In the genomic region with DNA sequence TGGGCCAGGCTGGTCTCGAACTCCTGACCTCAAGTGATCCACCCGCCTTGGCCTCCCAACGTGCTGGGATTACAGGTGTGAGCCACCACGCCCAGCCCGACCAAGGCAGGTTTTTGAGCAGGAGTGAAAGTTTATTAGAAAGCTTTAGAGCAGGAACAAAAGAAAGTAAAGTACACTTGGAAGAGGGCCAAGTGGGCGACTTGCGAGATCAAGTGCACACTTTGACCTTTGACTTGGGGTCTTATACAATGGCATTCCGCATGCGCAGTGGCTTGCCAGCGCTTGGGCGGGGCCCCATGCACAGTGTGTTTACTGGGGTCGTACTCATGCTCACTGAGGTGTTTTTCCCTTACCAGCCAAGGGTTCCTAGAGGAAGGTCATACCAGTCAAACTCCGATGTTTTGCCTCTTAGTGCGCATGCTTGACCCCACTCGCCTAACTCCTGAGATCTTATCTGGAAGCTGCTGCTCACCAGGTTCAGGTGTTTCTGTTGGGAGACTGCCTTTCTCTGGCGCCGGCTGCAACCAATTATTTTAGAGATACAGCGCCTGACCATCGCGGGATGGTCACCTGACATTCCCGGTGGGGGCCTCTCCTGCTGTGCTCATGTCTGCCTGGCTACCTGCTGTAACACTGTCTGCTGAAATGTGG, we compare ENCODE assay signal across 16 cellular contexts.
"Had no signal": no experiment of that assay in that cellular context is flagged by ENCODE, and none has a peak within 500 bp of the region (broad histone marks: within the 10 kb centered on the region; RNA-seq: fewer than 3 reads in every experiment).

No MANE protein-coding gene starts in this region.

- ATAC-seq: activated CD8-positive, alpha-beta T cell treated with anti-CD3 and anti-CD28 coated beads, Interleukin-2, amount 10 ng/mL, durations not matched to agents 7 days and 5 days; lower lobe of right lung had no signal

- H3K27ac ChIP-seq: adrenal gland, dorsolateral prefrontal cortex, lower lobe of right lung, thoracic aorta had no signal

- DNase-seq: activated CD4-positive, alpha-beta T cell treated with anti-CD3 and anti-CD28 coated beads, Interleukin-2, amount 10 ng/mL, durations not matched to agents 24 days and 14 days; activated CD4-positive, CD25-positive, alpha-beta regulatory T cell; activated CD8-positive, alpha-beta memory T cell treated with anti-CD3 and anti-CD28 coated beads, Interleukin-2, amount 50 U/mL, for 4 hours; activated CD8-positive, alpha-beta T cell treated with anti-CD3 and anti-CD28 coated beads, Interleukin-2, amount 10 ng/mL, durations not matched to agents 7 days and 5 days; activated effector memory CD4-positive, alpha-beta T cell treated with anti-CD3 and anti-CD28 coated beads, Interleukin-2, amount 50 U/mL, for 16 hours; activated T-cell treated with anti-CD3 and anti-CD28 coated beads, Interleukin-2, amount 50 U/mL, for 48 hours; adrenal gland; dorsolateral prefrontal cortex; immature natural killer cell; lower lobe of right lung; sigmoid colon; stimulated activated CD4-positive, alpha-beta T cell treated with anti-CD3 and anti-CD28 coated beads, Interleukin-2, amount 100 ng/mL, for 24 hours had no signal

- H3K4me1 ChIP-seq: adrenal gland had no signal

- H3K27ac Mint-ChIP-seq: activated CD4-positive, alpha-beta T cell treated with anti-CD3 and anti-CD28 coated beads, Interleukin-2, amount 10 ng/mL, durations not matched to agents 24 days and 14 days; activated CD8-positive, alpha-beta T cell treated with anti-CD3 and anti-CD28 coated beads, Interleukin-2, amount 10 ng/mL, durations not matched to agents 7 days and 5 days; activated naive CD4-positive, alpha-beta T cell treated with anti-CD3 and anti-CD28 coated beads, Interleukin-2, amount 50 U/mL, for 24 hours; T-helper 2 cell treated with Interferon-gamma antibody and Interleukin-4, amounts not matched to agents 5 μg/mL and 100 μg/mL, for 36 hours had no signal

- H3K9me3 Mint-ChIP-seq: activated CD4-positive, alpha-beta T cell treated with anti-CD3 and anti-CD28 coated beads, Interleukin-2, amount 10 ng/mL, durations not matched to agents 24 days and 14 days; activated naive CD4-positive, alpha-beta T cell treated with anti-CD3 and anti-CD28 coated beads, Interleukin-2, amount 50 U/mL, for 24 hours; neural crest cell; T-helper 2 cell treated with Interferon-gamma antibody and Interleukin-4, amounts not matched to agents 5 μg/mL and 100 μg/mL, for 36 hours had no signal

- H3K4me1 Mint-ChIP-seq: activated naive CD4-positive, alpha-beta T cell treated with anti-CD3 and anti-CD28 coated beads, Interleukin-2, amount 50 U/mL, for 24 hours had no signal

- H3K36me3 ChIP-seq: adrenal gland, lower lobe of right lung, sigmoid colon, thoracic aorta had no signal

- H3K4me3 Mint-ChIP-seq: activated CD4-positive, alpha-beta T cell treated with anti-CD3 and anti-CD28 coated beads, Interleukin-2, amount 10 ng/mL, durations not matched to agents 24 days and 14 days; activated CD8-positive, alpha-beta T cell treated with anti-CD3 and anti-CD28 coated beads, Interleukin-2, amount 10 ng/mL, durations not matched to agents 7 days and 5 days; activated naive CD4-positive, alpha-beta T cell treated with anti-CD3 and anti-CD28 coated beads, Interleukin-2, amount 50 U/mL, for 24 hours; neural crest cell; T-helper 2 cell treated with Interferon-gamma antibody and Interleukin-4, amounts not matched to agents 5 μg/mL and 100 μg/mL, for 36 hours had no signal

- H3K27me3 Mint-ChIP-seq: activated CD4-positive, alpha-beta T cell treated with anti-CD3 and anti-CD28 coated beads, Interleukin-2, amount 10 ng/mL, durations not matched to agents 24 days and 14 days; activated naive CD4-positive, alpha-beta T cell treated with anti-CD3 and anti-CD28 coated beads, Interleukin-2, amount 50 U/mL, for 24 hours had no signal

- H3K4me3 ChIP-seq: adrenal gland, dorsolateral prefrontal cortex, lower lobe of right lung, sigmoid colon, thoracic aorta had no signal

- H3K36me3 Mint-ChIP-seq: activated naive CD4-positive, alpha-beta T cell treated with anti-CD3 and anti-CD28 coated beads, Interleukin-2, amount 50 U/mL, for 24 hours; immature natural killer cell had no signal

- H3K27me3 ChIP-seq: adrenal gland, dorsolateral prefrontal cortex, sigmoid colon had no signal

- H3K9me3 ChIP-seq: adrenal gland, lower lobe of right lung, sigmoid colon, thoracic aorta had no signal
